Comparison of ENCODE assay signal across 8 cellular contexts in genomic region chr11:103091441-103091809, GRCh38. TPM values are rescaled to one million over a fixed set of nuclear protein-coding genes. Genes with fewer than 3 reads are reported as not detected.
DNase-seq lines count a peak whose midpoint lies in the region; ATAC-seq and TF ChIP-seq lines count a peak whose summit lies in the region.

No MANE protein-coding gene starts in this region.

- peak overlapping the region; percentile 88 for H3K4me2 ChIP-seq in PC-9
- peak overlapping the region; percentile 99 for H3K4me2 ChIP-seq in osteoblast (ENCODE audit: insufficient read depth, low read length)

- H3K36me3 ChIP-seq in BE2C: peaks cover 22% of the 10 kb centered on the region
- H3K36me3 ChIP-seq in PC-9 (ENCODE audit: low read depth): peaks cover 24% of the 10 kb centered on the region
- H3K36me3 ChIP-seq in osteoblast (ENCODE audit: insufficient read depth, low read length): peaks cover 7% of the 10 kb centered on the region

- H3F3A ChIP-seq in PC-9 (ENCODE audit: insufficient read depth, low read depth): peaks cover 7% of the 10 kb centered on the region; the same call in 1 of the 2 replicates

- BruUV-seq in PC-9 (replicated peaks; lab: Mats Ljungman, UMichigan): TSS peak; percentile 48

- H3K4me3 Mint-ChIP-seq in glutamatergic neuron (ENCODE audit: unreplicated experiment): peak overlapping the region; percentile 100

- peaks cover 11% of the 10 kb centered on the region for H3K4me1 Mint-ChIP-seq in glutamatergic neuron (ENCODE audit: low read depth, unreplicated experiment)

- intact Hi-C loops in PC-9 (cut with micrococcal nuclease; ENCODE audit: unreplicated experiment): no loop called here

- peaks cover 4% of the 10 kb centered on the region for H3K27me3 Mint-ChIP-seq in glutamatergic neuron (ENCODE audit: unreplicated experiment)

- H2AFZ ChIP-seq in PC-9 (peak overlapping the region; percentile 95), osteoblast (ENCODE audit: low read length) (peak overlapping the region; percentile 99)

- H3K9me3 ChIP-seq in BE2C (no peaks in the 10 kb centered on the region), PC-9 (ENCODE audit: insufficient read depth, low read depth) (no peaks in the 10 kb centered on the region), osteoblast (ENCODE audit: low read depth, low read length) (no peaks in the 10 kb centered on the region)

- H4K20me1 ChIP-seq in PC-9 (ENCODE audit: insufficient read depth): peaks cover 41% of the 10 kb centered on the region
- peaks cover 2% of the 10 kb centered on the region for H4K20me1 ChIP-seq in osteoblast (ENCODE audit: insufficient read depth, low read length)

- H3K9me3 Mint-ChIP-seq in glutamatergic neuron (ENCODE audit: unreplicated experiment): no peaks in the 10 kb centered on the region

- TF ChIP-seq CTCF in BE2C (IDR thresholded peaks at IDR 0.05; ENCODE audit: low read depth, low read length) (no peak), PC-9 (conservative IDR thresholded peaks at IDR 0.05) (no peak), glutamatergic neuron (IDR thresholded peaks at IDR 0.05; ENCODE audit: partially characterized antibody, unreplicated experiment) (no peak), osteoblast (IDR thresholded peaks at IDR 0.05; ENCODE audit: extremely low read depth, low read depth, low read length) (no peak)

- H3K27ac ChIP-seq in PC-9: peak overlapping the region; percentile 84
- peak overlapping the region; percentile 90 for H3K27ac ChIP-seq in osteoblast (ENCODE audit: low read depth, low read length)

- H3K4me1 ChIP-seq in BE2C (no peaks in the 10 kb centered on the region), PC-9 (replicated peaks; ENCODE audit: insufficient read depth) (peaks cover 38% of the 10 kb centered on the region), osteoblast (ENCODE audit: insufficient read depth, low read length) (peaks cover 16% of the 10 kb centered on the region)

- CTCF ChIA-PET in PC-9 (lab: Charles Lee): no interaction called here

- H3K79me2 ChIP-seq in PC-9 (ENCODE audit: low read depth) (peaks cover 54% of the 10 kb centered on the region), osteoblast (ENCODE audit: insufficient read depth, low read length) (peaks cover 56% of the 10 kb centered on the region)

- H3K27me3 ChIP-seq in BE2C: no peaks in the 10 kb centered on the region
- H3K27me3 ChIP-seq in PC-9 (ENCODE audit: insufficient read depth, low read depth): no peaks in the 10 kb centered on the region
- peaks cover 10% of the 10 kb centered on the region for H3K27me3 ChIP-seq in osteoblast (ENCODE audit: insufficient read depth, low read length)

- H3K36me3 Mint-ChIP-seq in glutamatergic neuron (ENCODE audit: unreplicated experiment): no peaks in the 10 kb centered on the region

- H3K4me3 ChIP-seq in BE2C (ENCODE audit: low read depth, low read length): peak overlapping the region; percentile 95
- H3K4me3 ChIP-seq in PC-9: peak overlapping the region; percentile 74
- peak overlapping the region; percentile 92 for H3K4me3 ChIP-seq in osteoblast (ENCODE audit: insufficient read depth, low read length)

- peak; percentile 62 for DNase-seq in BE2C
- DNase-seq in PC-9: peak in 1 of 2 experiments; percentile 37
- DNase-seq in activated gamma-delta T cell treated with Interleukin-2 at 50 U/mL for 16 hours: peak; percentile 16
- DNase-seq in glutamatergic neuron: peak; percentile 61
- peak; percentile 52 for DNase-seq in osteoblast (ENCODE audit: insufficient read length, low spot score, missing footprints)
- no peak for DNase-seq in KG1 (lab: John Stamatoyannopoulos, UW)

- H3K27ac Mint-ChIP-seq in glutamatergic neuron (ENCODE audit: unreplicated experiment): peak overlapping the region; percentile 87

- H3K9me2 ChIP-seq in PC-9 (ENCODE audit: insufficient read depth): no peaks in the 10 kb centered on the region

- POLR2A ChIA-PET in PC-9 (lab: Charles Lee; ENCODE audit: unreplicated experiment): interaction anchor here (0.6 kb wide), 1 partner anchor 10 kb away, joined by 3 read pairs; no protein-coding TSS in a partner anchor

- ATAC-seq in GM19023 (IDR thresholded peaks at IDR 0.05; ENCODE audit: unreplicated experiment): peak; percentile 51
- ATAC-seq in HG03139 (IDR thresholded peaks at IDR 0.05; ENCODE audit: unreplicated experiment): peak; percentile 40

RNA-seq across cellular contexts. Expression of gene DCUN1D5, which starts 0.5 kb away (rescaled TPM):
- polyA plus RNA-seq in BE2C (2012; ENCODE audit: insufficient read depth, insufficient read length, low read depth): 40.7 TPM
- total RNA-seq in PC-9 (2021) (42.7 and 53.4 TPM in 2 replicates), glutamatergic neuron (ENCODE audit: unreplicated experiment) (51.8 TPM), osteoblast (45.7 and 60.1 TPM in 2 replicates)

RNA-seq across cellular contexts. Expression of gene DYNC2H1, which starts 17.8 kb away (rescaled TPM):
- polyA plus RNA-seq in BE2C (2012; ENCODE audit: insufficient read depth, insufficient read length, low read depth): 2.7 TPM
- total RNA-seq in PC-9 (2021) (11.2 and 12.2 TPM in 2 replicates), glutamatergic neuron (ENCODE audit: unreplicated experiment) (9.7 TPM), osteoblast (82.2 and 100 TPM in 2 replicates)
